Comparison of ENCODE assay signal across 14 cellular contexts in genomic region chr17:78322858-78323455, GRCh38. TPM values are rescaled to one million over a fixed set of nuclear protein-coding genes. Genes with fewer than 3 reads are reported as not detected.
DNase-seq lines count a peak whose midpoint lies in the region; ATAC-seq and TF ChIP-seq lines count a peak whose summit lies in the region.
"Had no signal": no experiment of that assay in that cellular context is flagged by ENCODE, and none has a peak within 500 bp of the region (broad histone marks: within the 10 kb centered on the region; RNA-seq: fewer than 3 reads in every experiment).

No MANE protein-coding gene starts in this region.

- H3K36me3 Mint-ChIP-seq in GM23338 (ENCODE audit: low read depth) = no peaks in the 10 kb centered on the region
- H3K36me3 Mint-ChIP-seq in Calu3 (ENCODE audit: insufficient read depth, unreplicated experiment) = peaks cover 15% of the 10 kb centered on the region
- H3K36me3 Mint-ChIP-seq in type B pancreatic cell = no peaks in the 10 kb centered on the region
- no peaks in the 10 kb centered on the region for H3K36me3 Mint-ChIP-seq in activated CD8-positive, alpha-beta T cell treated with anti-CD3 and anti-CD28 coated beads, Interleukin-2, amount 10 ng/mL, durations not matched to agents 7 days and 5 days (ENCODE audit: low read depth)
- H3K36me3 Mint-ChIP-seq: CD8-positive, alpha-beta memory T cell had no signal

- no peaks in the 10 kb centered on the region for H4K20me1 ChIP-seq in GM23338 (replicated peaks; ENCODE audit: insufficient read depth)

- DNase-seq in GM23338 (ENCODE audit: low spot score) = no peak
- DNase-seq in dermis microvascular lymphatic vessel endothelial cell (ENCODE audit: low read depth in 2 of 2) = peak; percentile 75 to 76
- no peak for DNase-seq in right lobe of liver
- DNase-seq in KBM-7 = no peak
- no peak for DNase-seq in Calu3
- DNase-seq in type B pancreatic cell (ENCODE audit: extremely low spot score, unreplicated experiment) = no peak
- no peak for DNase-seq in activated CD8-positive, alpha-beta T cell treated with anti-CD3 and anti-CD28 coated beads, Interleukin-2, amount 10 ng/mL, durations not matched to agents 7 days and 5 days
- DNase-seq: activated gamma-delta T cell; CD8-positive, alpha-beta memory T cell; effector memory CD4-positive, alpha-beta T cell; NCI-H1436 treated with DMSO at 0.1 percent for 48 hours; PC-3; small intestine had no signal

- ATAC-seq in GM23338 (no peak), right lobe of liver (peak; percentile 39 to 57 (median 50))
- ATAC-seq in activated CD8-positive, alpha-beta T cell treated with anti-CD3 and anti-CD28 coated beads, Interleukin-2, amount 10 ng/mL, durations not matched to agents 7 days and 5 days = no peak
- ATAC-seq: PC-3 had no signal

- H3K9ac ChIP-seq in skeletal muscle satellite cell (ENCODE audit: low read depth, low read length) = peak overlapping the region; percentile 0

- CTCF ChIA-PET in Calu3 (lab: Charles Lee) = interaction anchor here (0.6 kb wide), 1 partner anchor 114 kb away, joined by 3 read pairs; no protein-coding TSS in a partner anchor
- CTCF ChIA-PET in activated CD8-positive, alpha-beta T cell treated with anti-CD3 and anti-CD28 coated beads, Interleukin-2, amount 10 ng/mL, durations not matched to agents 7 days and 5 days (lab: Charles Lee) = no interaction called here

- H3K27me3 ChIP-seq in GM23338 (ENCODE audit: insufficient read depth) = no peaks in the 10 kb centered on the region
- no peaks in the 10 kb centered on the region for H3K27me3 ChIP-seq in right lobe of liver
- H3K27me3 ChIP-seq in skeletal muscle satellite cell (ENCODE audit: control insufficient read depth, insufficient read depth, low read length) = no peaks in the 10 kb centered on the region

- no peak overlapping the region for H3K27ac ChIP-seq in GM23338 (ENCODE audit: low read depth)
- peak overlapping the region; percentile 18 to 63 (median 26) for H3K27ac ChIP-seq in right lobe of liver

- H2AFZ ChIP-seq in GM23338 = no peak overlapping the region; the same call in 1 of the 2 replicates

- WGBS in right lobe of liver (ENCODE audit: insufficient coverage, low coverage, low lambda C conversion rate, missing lambda C conversion rate) = 52% methylated on average over 5 of the region's 16 CpGs

- H3K4me3 Mint-ChIP-seq in GM23338 (no peak overlapping the region), Calu3 (ENCODE audit: low read depth, unreplicated experiment) (no peak overlapping the region), type B pancreatic cell (no peak overlapping the region)
- no peak overlapping the region for H3K4me3 Mint-ChIP-seq in activated CD8-positive, alpha-beta T cell treated with anti-CD3 and anti-CD28 coated beads, Interleukin-2, amount 10 ng/mL, durations not matched to agents 7 days and 5 days
- H3K4me3 Mint-ChIP-seq: CD8-positive, alpha-beta memory T cell had no signal

- no peak for TF ChIP-seq POLR2A in right lobe of liver (IDR thresholded peaks at IDR 0.05)

- no peak for TF ChIP-seq CTCF in GM23338 (conservative IDR thresholded peaks at IDR 0.05; ENCODE audit: low read depth in 2 of 2)
- TF ChIP-seq CTCF in right lobe of liver (IDR thresholded peaks at IDR 0.05) = no peak
- no peak for TF ChIP-seq CTCF in Calu3 (IDR thresholded peaks at IDR 0.05; ENCODE audit: unreplicated experiment)
- no peak for TF ChIP-seq CTCF in type B pancreatic cell (conservative IDR thresholded peaks at IDR 0.05)

- POLR2A ChIA-PET in activated CD8-positive, alpha-beta T cell treated with anti-CD3 and anti-CD28 coated beads, Interleukin-2, amount 10 ng/mL, durations not matched to agents 7 days and 5 days (lab: Charles Lee) = no interaction called here

- H3K79me2 ChIP-seq in GM23338 (replicated peaks; ENCODE audit: insufficient read depth) = no peaks in the 10 kb centered on the region

- H3K36me3 ChIP-seq in GM23338 (ENCODE audit: insufficient read depth) = no peaks in the 10 kb centered on the region
- H3K36me3 ChIP-seq in right lobe of liver = no peaks in the 10 kb centered on the region
- H3K36me3 ChIP-seq in skeletal muscle satellite cell (ENCODE audit: insufficient read depth, low read length) = no peaks in the 10 kb centered on the region

- H3K4me2 ChIP-seq in GM23338 (no peak overlapping the region), skeletal muscle satellite cell (ENCODE audit: low read length) (peak overlapping the region; percentile 11)

- BruUV-seq in Calu3 (replicated peaks; lab: Mats Ljungman, UMichigan) = no TSS peak

- no peaks in the 10 kb centered on the region for H3K9me3 Mint-ChIP-seq in GM23338
- no peaks in the 10 kb centered on the region for H3K9me3 Mint-ChIP-seq in Calu3 (ENCODE audit: low read depth, unreplicated experiment)
- no peaks in the 10 kb centered on the region for H3K9me3 Mint-ChIP-seq in type B pancreatic cell
- H3K9me3 Mint-ChIP-seq in activated CD8-positive, alpha-beta T cell treated with anti-CD3 and anti-CD28 coated beads, Interleukin-2, amount 10 ng/mL, durations not matched to agents 7 days and 5 days (ENCODE audit: insufficient read depth) = no peaks in the 10 kb centered on the region
- H3K9me3 Mint-ChIP-seq: CD8-positive, alpha-beta memory T cell had no signal

- H3K9me2 ChIP-seq in GM23338 (ENCODE audit: insufficient read depth) = no peaks in the 10 kb centered on the region

- peak overlapping the region; percentile 31; the same call in 1 of the 2 replicates for H3K27ac Mint-ChIP-seq in GM23338
- H3K27ac Mint-ChIP-seq in Calu3 (ENCODE audit: unreplicated experiment) = no peak overlapping the region
- H3K27ac Mint-ChIP-seq in type B pancreatic cell = no peak overlapping the region
- H3K27ac Mint-ChIP-seq in activated CD8-positive, alpha-beta T cell treated with anti-CD3 and anti-CD28 coated beads, Interleukin-2, amount 10 ng/mL, durations not matched to agents 7 days and 5 days = no peak overlapping the region
- H3K27ac Mint-ChIP-seq: CD8-positive, alpha-beta memory T cell had no signal

- in situ Hi-C loops in KBM-7 (cut with MboI; ENCODE audit: low pct_unique_long_range_greater_than_20kb, low sequenced_read_pairs) = no loop called here

- H3K9me3 ChIP-seq in right lobe of liver (no peaks in the 10 kb centered on the region), skeletal muscle satellite cell (replicated peaks; ENCODE audit: low read length) (no peaks in the 10 kb centered on the region)

- H3K4me1 Mint-ChIP-seq in GM23338 (peaks cover 36% of the 10 kb centered on the region), Calu3 (ENCODE audit: low read depth, unreplicated experiment) (peaks cover 20% of the 10 kb centered on the region), type B pancreatic cell (ENCODE audit: unreplicated experiment) (peaks cover 16% of the 10 kb centered on the region)
- peaks cover 10% of the 10 kb centered on the region for H3K4me1 Mint-ChIP-seq in activated CD8-positive, alpha-beta T cell treated with anti-CD3 and anti-CD28 coated beads, Interleukin-2, amount 10 ng/mL, durations not matched to agents 7 days and 5 days (ENCODE audit: low read depth)

- intact Hi-C loops in right lobe of liver (cut with DNase I) (no loop called here), Calu3 (cut with micrococcal nuclease; ENCODE audit: unreplicated experiment) (no loop called here)

- peaks cover 21% of the 10 kb centered on the region for H3K27me3 Mint-ChIP-seq in GM23338 (ENCODE audit: insufficient read depth, low read depth, poor library complexity)
- H3K27me3 Mint-ChIP-seq in Calu3 (ENCODE audit: unreplicated experiment) = no peaks in the 10 kb centered on the region
- H3K27me3 Mint-ChIP-seq in type B pancreatic cell = no peaks in the 10 kb centered on the region
- no peaks in the 10 kb centered on the region for H3K27me3 Mint-ChIP-seq in activated CD8-positive, alpha-beta T cell treated with anti-CD3 and anti-CD28 coated beads, Interleukin-2, amount 10 ng/mL, durations not matched to agents 7 days and 5 days (ENCODE audit: low read depth)

- H3K4me1 ChIP-seq in GM23338 (ENCODE audit: insufficient read depth) (peaks cover 15% of the 10 kb centered on the region), right lobe of liver (no peaks in the 10 kb centered on the region), skeletal muscle satellite cell (ENCODE audit: control insufficient read depth, insufficient read depth, low read length) (peaks cover 44% of the 10 kb centered on the region)

- no peak overlapping the region for H3K4me3 ChIP-seq in GM23338
- H3K4me3 ChIP-seq in right lobe of liver = no peak overlapping the region
- H3K4me3 ChIP-seq in skeletal muscle satellite cell (ENCODE audit: low read length) = no peak overlapping the region

- H3F3A ChIP-seq in GM23338 (replicated peaks; ENCODE audit: low read depth) = peaks cover 15% of the 10 kb centered on the region

TF ChIP-seq in GM23338, 12 proteins besides CTCF, POLR2A, EP300 and RAD21 (continues in another document):
- TF ChIP-seq, protein P1, sequence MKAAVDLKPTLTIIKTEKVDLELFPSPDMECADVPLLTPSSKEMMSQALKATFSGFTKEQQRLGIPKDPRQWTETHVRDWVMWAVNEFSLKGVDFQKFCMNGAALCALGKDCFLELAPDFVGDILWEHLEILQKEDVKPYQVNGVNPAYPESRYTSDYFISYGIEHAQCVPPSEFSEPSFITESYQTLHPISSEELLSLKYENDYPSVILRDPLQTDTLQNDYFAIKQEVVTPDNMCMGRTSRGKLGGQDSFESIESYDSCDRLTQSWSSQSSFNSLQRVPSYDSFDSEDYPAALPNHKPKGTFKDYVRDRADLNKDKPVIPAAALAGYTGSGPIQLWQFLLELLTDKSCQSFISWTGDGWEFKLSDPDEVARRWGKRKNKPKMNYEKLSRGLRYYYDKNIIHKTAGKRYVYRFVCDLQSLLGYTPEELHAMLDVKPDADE (IDR thresholded peaks at IDR 0.05) = no peak
- TF ChIP-seq STAT1 (IDR thresholded peaks at IDR 0.05; ENCODE audit: unreplicated experiment) = no peak

RNA-seq across cellular contexts. Expression of gene SOCS3, which starts 36.9 kb away (rescaled TPM):
- total RNA-seq in GM23338 (2014; rRNA removed; shearing (Covaris generic)) = 25.1 and 32.9 TPM in 2 replicates
- 13.2 TPM in 2 replicates for polyA plus RNA-seq in GM23338 (2016; fragmentation: Nextera tagmentation; extraction: Ambion mirVana)
- total RNA-seq in dermis microvascular lymphatic vessel endothelial cell (35.8 and 58.2 TPM in 2 replicates), right lobe of liver (10 to 100 TPM in 4 of 6 experiments, 1 to 10 TPM in 2; 1.2 to 87.3 (median 24.1) TPM), Calu3 (2022) (39.5 and 51.6 TPM in 2 replicates), type B pancreatic cell (ENCODE audit: low replicate concordance) (16.9 and 21.1 TPM in 2 replicates)
- 52.0 and 93.5 TPM in 2 replicates for total RNA-seq in skeletal muscle satellite cell (2012; rRNA removed)
- 1 to 10 TPM; 9.1 TPM for total RNA-seq in activated CD8-positive, alpha-beta T cell treated with anti-CD3 and anti-CD28 coated beads, Interleukin-2, amount 10 ng/mL, durations not matched to agents 7 days and 5 days

RNA-seq across cellular contexts. Expression of gene PGS1, which starts 55.5 kb away (rescaled TPM):
- total RNA-seq in GM23338 (2014; rRNA removed; shearing (Covaris generic)) = 65.8 and 67.1 TPM in 2 replicates
- polyA plus RNA-seq in GM23338 (2016; fragmentation: Nextera tagmentation; extraction: Ambion mirVana) = 42.5 and 43.9 TPM in 2 replicates
- total RNA-seq in dermis microvascular lymphatic vessel endothelial cell (19.8 and 30.5 TPM in 2 replicates), right lobe of liver (10 to 100 TPM in 5 of 6 experiments, 1 to 10 TPM in 1; 8.8 to 17.5 (median 13.4) TPM), Calu3 (2022) (39.5 and 42.6 TPM in 2 replicates), type B pancreatic cell (ENCODE audit: low replicate concordance) (44.7 and 54.8 TPM in 2 replicates)
- 24.6 and 25.8 TPM in 2 replicates for total RNA-seq in skeletal muscle satellite cell (2012; rRNA removed)
- 10 to 100 TPM; 46.5 to 51.0 TPM for total RNA-seq in activated CD8-positive, alpha-beta T cell treated with anti-CD3 and anti-CD28 coated beads, Interleukin-2, amount 10 ng/mL, durations not matched to agents 7 days and 5 days

Comparison
In these comparisons a context has a peak if more than half of its experiments do, and no peak if none do; other contexts are left out.
1. ATAC-seq: peak in right lobe of liver (4 of 4); none in GM23338 (single experiment) and activated CD8-positive, alpha-beta T cell treated with anti-CD3 and anti-CD28 coated beads, Interleukin-2, amount 10 ng/mL, durations not matched to agents 7 days and 5 days (single experiment).
2. DNase-seq: peak in dermis microvascular lymphatic vessel endothelial cell (2 of 2); none in GM23338 (single experiment), right lobe of liver (0 of 3), KBM-7 (single experiment), Calu3 (single experiment), type B pancreatic cell (single experiment) and activated CD8-positive, alpha-beta T cell treated with anti-CD3 and anti-CD28 coated beads, Interleukin-2, amount 10 ng/mL, durations not matched to agents 7 days and 5 days (single experiment).